Comparison of ENCODE assay signal across 11 cellular contexts in the genomic region with DNA sequence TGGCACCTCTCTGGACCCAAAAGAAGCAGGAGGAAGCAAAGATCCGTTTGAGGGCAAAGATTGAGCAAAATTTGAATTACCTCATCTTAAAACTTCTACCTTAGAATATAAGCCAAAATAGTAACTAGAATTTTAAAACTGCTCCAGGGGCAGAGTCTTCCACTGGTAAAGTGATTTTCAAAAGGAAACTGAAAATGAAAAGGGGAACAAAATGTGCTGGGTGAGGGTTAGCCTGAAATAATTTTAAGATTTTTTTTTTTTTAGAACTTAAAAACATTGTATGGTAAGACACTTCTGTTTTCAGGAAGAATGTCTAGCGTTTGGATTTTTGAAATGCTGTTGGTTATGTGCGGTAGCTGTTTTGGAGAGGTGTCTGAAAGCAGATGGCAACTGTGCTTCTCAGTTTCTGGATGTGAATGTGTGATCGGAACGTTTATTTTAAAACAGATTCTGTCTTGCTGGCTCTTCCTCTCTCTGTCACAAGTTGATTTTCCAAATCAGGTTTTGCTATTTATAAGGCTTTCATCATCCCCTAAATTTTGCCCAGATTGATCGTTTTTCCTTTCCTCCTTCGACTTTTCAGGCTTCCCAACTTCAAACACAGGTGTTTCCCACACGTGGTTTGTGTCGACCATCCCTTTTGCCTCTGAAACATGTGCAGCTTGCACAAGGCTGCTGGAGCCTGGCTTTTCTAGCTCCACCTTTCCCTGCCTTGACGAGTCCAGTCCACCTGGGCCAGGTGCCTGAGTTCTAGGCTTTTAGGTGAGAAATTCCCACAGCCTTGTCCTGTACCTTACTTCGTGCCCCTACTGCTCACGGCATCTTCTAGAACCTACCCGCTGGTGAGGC. TPM values are rescaled to one million over a fixed set of nuclear protein-coding genes. Genes with fewer than 3 reads are reported as not detected.
DNase-seq lines count a peak whose midpoint lies in the region; ATAC-seq and TF ChIP-seq lines count a peak whose summit lies in the region.
"Had no signal": no experiment of that assay in that cellular context is flagged by ENCODE, and none has a peak within 500 bp of the region (broad histone marks: within the 10 kb centered on the region; RNA-seq: fewer than 3 reads in every experiment).

No MANE protein-coding gene starts in this region.

- ATAC-seq in GM18519 (IDR thresholded peaks at IDR 0.05; ENCODE audit: low FRiP score, unreplicated experiment) = peak; percentile 26
- peak; percentile 27 for ATAC-seq in HG03565 (IDR thresholded peaks at IDR 0.05; ENCODE audit: unreplicated experiment)
- no peak for ATAC-seq in activated CD8-positive, alpha-beta T cell treated with anti-CD3 and anti-CD28 coated beads, Interleukin-2, amount 10 ng/mL, durations not matched to agents 7 days and 5 days
- no peak for ATAC-seq in omental fat pad (ENCODE audit: low FRiP score)
- no peak for ATAC-seq in left ventricle myocardium superior
- ATAC-seq: natural killer cell had no signal

- TF ChIP-seq EP300 in sigmoid colon (IDR thresholded peaks at IDR 0.05) = no peak

- H3K4me3 ChIP-seq in sigmoid colon = no peak overlapping the region

- no peak for TF ChIP-seq POLR2A in sigmoid colon (IDR thresholded peaks at IDR 0.05)

- peak overlapping the region; percentile 37 for H3K4me3 Mint-ChIP-seq in activated CD8-positive, alpha-beta T cell treated with anti-CD3 and anti-CD28 coated beads, Interleukin-2, amount 10 ng/mL, durations not matched to agents 7 days and 5 days
- H3K4me3 Mint-ChIP-seq: natural killer cell had no signal

- CTCF ChIA-PET in activated CD8-positive, alpha-beta T cell treated with anti-CD3 and anti-CD28 coated beads, Interleukin-2, amount 10 ng/mL, durations not matched to agents 7 days and 5 days (lab: Charles Lee) = interaction anchor here (7.9 kb wide), 1 partner anchor 85 kb away, joined by 222 read pairs; no protein-coding TSS in a partner anchor

- no peaks in the 10 kb centered on the region for H3K9me3 ChIP-seq in sigmoid colon

- no peaks in the 10 kb centered on the region for H3K36me3 Mint-ChIP-seq in activated CD8-positive, alpha-beta T cell treated with anti-CD3 and anti-CD28 coated beads, Interleukin-2, amount 10 ng/mL, durations not matched to agents 7 days and 5 days (ENCODE audit: low read depth)
- H3K36me3 Mint-ChIP-seq: natural killer cell had no signal

- H3K27ac Mint-ChIP-seq in activated CD8-positive, alpha-beta T cell treated with anti-CD3 and anti-CD28 coated beads, Interleukin-2, amount 10 ng/mL, durations not matched to agents 7 days and 5 days = no peak overlapping the region
- H3K27ac Mint-ChIP-seq: natural killer cell had no signal

- H3K36me3 ChIP-seq in sigmoid colon = peaks cover 0 to 27% (median 7%) of the 10 kb centered on the region in 4 donors

- H3K4me1 Mint-ChIP-seq in activated CD8-positive, alpha-beta T cell treated with anti-CD3 and anti-CD28 coated beads, Interleukin-2, amount 10 ng/mL, durations not matched to agents 7 days and 5 days (ENCODE audit: low read depth) = peaks cover 22% of the 10 kb centered on the region

- intact Hi-C loops in sigmoid colon (cut with DNase I) (loop anchor here (5.0 kb wide), 1 partner anchor 330 kb away; the partner anchor contains the start of gene CHSY1), left ventricle myocardium superior (cut with micrococcal nuclease) (no loop called here)

- peak overlapping the region in 3 of 4 donors; percentile 27 to 39 (median 32) for H3K27ac ChIP-seq in sigmoid colon

- DNase-seq in activated CD8-positive, alpha-beta T cell treated with anti-CD3 and anti-CD28 coated beads, Interleukin-2, amount 10 ng/mL, durations not matched to agents 7 days and 5 days = no peak
- DNase-seq in sigmoid colon (no peak), omental fat pad (ENCODE audit: low spot score) (no peak), left ventricle myocardium superior (no peak), NCI-H1436 (lab: John Stamatoyannopoulos, UW) (no peak), DMS114 treated with DMSO at 0.1 percent for 48 hours (lab: John Stamatoyannopoulos, UW; ENCODE audit: unreplicated experiment) (no peak)
- DNase-seq: DMS79, erythroblast, natural killer cell had no signal

- no peaks in the 10 kb centered on the region for H3K9me3 Mint-ChIP-seq in activated CD8-positive, alpha-beta T cell treated with anti-CD3 and anti-CD28 coated beads, Interleukin-2, amount 10 ng/mL, durations not matched to agents 7 days and 5 days (ENCODE audit: insufficient read depth)
- H3K9me3 Mint-ChIP-seq: natural killer cell had no signal

- H3K27me3 Mint-ChIP-seq in activated CD8-positive, alpha-beta T cell treated with anti-CD3 and anti-CD28 coated beads, Interleukin-2, amount 10 ng/mL, durations not matched to agents 7 days and 5 days (ENCODE audit: low read depth) = peaks cover 43% of the 10 kb centered on the region

- TF ChIP-seq CTCF in sigmoid colon (IDR thresholded peaks at IDR 0.05) (no peak), omental fat pad (IDR thresholded peaks at IDR 0.05) (no peak)

- POLR2A ChIA-PET in activated CD8-positive, alpha-beta T cell treated with anti-CD3 and anti-CD28 coated beads, Interleukin-2, amount 10 ng/mL, durations not matched to agents 7 days and 5 days (lab: Charles Lee) = no interaction called here

- no peaks in the 10 kb centered on the region for H3K27me3 ChIP-seq in sigmoid colon

- H3K4me1 ChIP-seq in sigmoid colon = peaks cover 0 to 33% (median 18%) of the 10 kb centered on the region in 4 donors

- WGBS in sigmoid colon, 2 donors = 56 to 78% methylated on average over 13 of the region's 13 CpGs

RNA-seq across cellular contexts. Expression of gene LRRK1, which starts 3.3 kb away (rescaled TPM):
- under 1 TPM; 0.57 to 0.66 TPM for total RNA-seq in activated CD8-positive, alpha-beta T cell treated with anti-CD3 and anti-CD28 coated beads, Interleukin-2, amount 10 ng/mL, durations not matched to agents 7 days and 5 days
- total RNA-seq in sigmoid colon (10 to 100 TPM in 2 of 4 donors, 1 to 10 TPM in 2; 7.1 to 27.4 (median 9.2) TPM), omental fat pad (10 to 100 TPM in 3 of 4 donors, 1 to 10 TPM in 1; 9.4 to 35.5 (median 16.9) TPM), left ventricle myocardium superior (2.3 TPM)
- polyA plus RNA-seq in sigmoid colon = 10 to 100 TPM in 2 of 3 donors, 1 to 10 TPM in 1; 9.6 to 22.6 (median 10.2) TPM

RNA-seq across cellular contexts. Expression of gene ALDH1A3, which starts 42.8 kb away (rescaled TPM):
- total RNA-seq in activated CD8-positive, alpha-beta T cell treated with anti-CD3 and anti-CD28 coated beads, Interleukin-2, amount 10 ng/mL, durations not matched to agents 7 days and 5 days = not detected
- total RNA-seq in sigmoid colon (10 to 100 TPM; 36.4 to 71.2 (median 46.9) TPM), omental fat pad (1,000 to 10,000 TPM in 1 of 4 donors, 100 to 1,000 TPM in 2, 10 to 100 TPM in 1; 61.3 to 1,088 (median 519) TPM), left ventricle myocardium superior (6.8 TPM)
- 10 to 100 TPM in 1 of 3 donors, 1 to 10 TPM in 2; 8.6 to 13.2 (median 9.0) TPM for polyA plus RNA-seq in sigmoid colon
- total RNA-seq: natural killer cell had no signal

Comparison
In these comparisons a context has a peak if more than half of its experiments do, and no peak if none do; other contexts are left out.
1. ATAC-seq: peak in GM18519 (single experiment) and HG03565 (single experiment); none in activated CD8-positive, alpha-beta T cell treated with anti-CD3 and anti-CD28 coated beads, Interleukin-2, amount 10 ng/mL, durations not matched to agents 7 days and 5 days (single experiment), omental fat pad (single experiment) and left ventricle myocardium superior (single experiment).